Comparison of ENCODE assay signal across 1 cellular context in genomic region chr2:17520761-17521160, GRCh38.
TF ChIP-seq lines count a peak whose summit lies in the region.

No MANE protein-coding gene starts in this region.

TF ChIP-seq in HepG2, 621 proteins besides CTCF, POLR2A, EP300 and RAD21:
- TF ChIP-seq CSRNP2 (CRISPR knock-in tag; conservative IDR thresholded peaks at IDR 0.05; ENCODE audit: low read depth), result no peak
- peak; percentile 96 for TF ChIP-seq RFX5 (IDR thresholded peaks at IDR 0.05; ENCODE audit: low read depth, low read length)
- peak; percentile 95 for TF ChIP-seq RFXANK (CRISPR knock-in tag; IDR thresholded peaks at IDR 0.05)
